ENCODE assay signal across 8 cellular contexts in the genomic region with DNA sequence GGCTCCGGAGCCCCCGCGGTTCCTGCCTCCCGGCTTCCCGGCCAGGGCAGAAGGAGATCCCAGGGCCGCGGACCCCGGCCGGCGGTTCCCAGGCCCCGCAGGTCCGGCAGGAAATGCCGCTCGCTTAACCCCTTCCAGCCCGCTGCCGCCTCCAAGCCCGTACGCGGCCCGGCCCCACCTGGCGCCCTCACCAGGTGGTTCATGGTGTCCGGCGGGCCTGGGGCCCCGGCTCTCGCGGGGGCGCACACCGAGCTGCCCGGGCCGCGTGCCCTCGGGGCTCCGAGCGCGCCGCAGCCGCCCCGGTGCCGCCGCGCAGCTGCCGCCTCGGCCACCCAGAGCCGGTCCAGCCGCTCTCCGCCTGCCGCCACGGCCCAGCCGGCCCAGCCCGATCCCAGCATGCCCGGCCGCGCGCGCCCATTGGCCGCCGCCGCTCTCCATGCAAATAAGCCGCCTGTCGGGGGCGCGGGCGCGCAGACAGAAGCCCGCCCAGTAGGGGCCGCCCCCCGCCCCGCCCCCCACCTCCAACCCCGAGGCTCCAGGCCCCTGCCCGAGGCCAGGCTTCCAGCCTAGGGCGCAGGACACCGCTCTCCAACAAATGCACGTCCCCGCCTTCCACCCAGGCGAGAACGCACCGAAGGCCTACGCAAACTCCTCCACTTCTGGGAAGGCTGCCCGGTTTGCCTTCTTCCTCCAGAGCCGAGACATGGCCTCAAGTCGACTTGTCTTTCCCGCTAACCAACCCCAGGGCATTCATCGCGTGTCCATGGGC. TPM values are rescaled to one million over a fixed set of nuclear protein-coding genes. Genes with fewer than 3 reads are reported as not detected.
DNase-seq lines count a peak whose midpoint lies in the region; ATAC-seq and TF ChIP-seq lines count a peak whose summit lies in the region.

A gene with protein sequence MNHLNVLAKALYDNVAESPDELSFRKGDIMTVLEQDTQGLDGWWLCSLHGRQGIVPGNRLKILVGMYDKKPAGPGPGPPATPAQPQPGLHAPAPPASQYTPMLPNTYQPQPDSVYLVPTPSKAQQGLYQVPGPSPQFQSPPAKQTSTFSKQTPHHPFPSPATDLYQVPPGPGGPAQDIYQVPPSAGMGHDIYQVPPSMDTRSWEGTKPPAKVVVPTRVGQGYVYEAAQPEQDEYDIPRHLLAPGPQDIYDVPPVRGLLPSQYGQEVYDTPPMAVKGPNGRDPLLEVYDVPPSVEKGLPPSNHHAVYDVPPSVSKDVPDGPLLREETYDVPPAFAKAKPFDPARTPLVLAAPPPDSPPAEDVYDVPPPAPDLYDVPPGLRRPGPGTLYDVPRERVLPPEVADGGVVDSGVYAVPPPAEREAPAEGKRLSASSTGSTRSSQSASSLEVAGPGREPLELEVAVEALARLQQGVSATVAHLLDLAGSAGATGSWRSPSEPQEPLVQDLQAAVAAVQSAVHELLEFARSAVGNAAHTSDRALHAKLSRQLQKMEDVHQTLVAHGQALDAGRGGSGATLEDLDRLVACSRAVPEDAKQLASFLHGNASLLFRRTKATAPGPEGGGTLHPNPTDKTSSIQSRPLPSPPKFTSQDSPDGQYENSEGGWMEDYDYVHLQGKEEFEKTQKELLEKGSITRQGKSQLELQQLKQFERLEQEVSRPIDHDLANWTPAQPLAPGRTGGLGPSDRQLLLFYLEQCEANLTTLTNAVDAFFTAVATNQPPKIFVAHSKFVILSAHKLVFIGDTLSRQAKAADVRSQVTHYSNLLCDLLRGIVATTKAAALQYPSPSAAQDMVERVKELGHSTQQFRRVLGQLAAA (minus strand): TSS at position 345 of the 769 bp plus-strand sequence. CDS start 142 bp downstream, at position 203.

- peak within 1 kb of the TSS; percentile 68 for H3K4me3 ChIP-seq in BE2C (ENCODE audit: low read depth, low read length)

- H3K27me3 ChIP-seq in BE2C: no peaks in the 10 kb centered on the region

- DNase-seq in BE2C (peak; percentile 96), GM13977 (ENCODE audit: low spot score) (peak; percentile 97), NCI-H2196 treated with DMSO at 0.1 percent for 48 hours (lab: John Stamatoyannopoulos, UW; ENCODE audit: unreplicated experiment) (peak; percentile 56), Right ventricle myocardium inferior (ENCODE audit: missing footprints) (peak; percentile 94), omental fat pad (ENCODE audit: low spot score) (no peak), MV-4-11 (lab: John Stamatoyannopoulos, UW) (no peak)

- peak within 1 kb of the TSS; percentile 44 for H3K27ac ChIP-seq in adipose tissue (ENCODE audit: low read depth, low read length)

- peak; percentile 77 for ATAC-seq in HG02763 (IDR thresholded peaks at IDR 0.05; ENCODE audit: unreplicated experiment)
- ATAC-seq in Right ventricle myocardium inferior: peak; percentile 89
- peak; percentile 73 for ATAC-seq in omental fat pad (ENCODE audit: low FRiP score)

- H3K36me3 ChIP-seq in BE2C: no peaks in the 10 kb centered on the region

- H3K9me3 ChIP-seq in BE2C: no peaks in the 10 kb centered on the region

- WGBS in adipose tissue, 3 donors: 1 to 2% (median 2%) methylated on average over 51 to 84 of the region's 84 CpGs

- peaks cover 13% of the 10 kb centered on the region for H3K4me1 ChIP-seq in BE2C

- intact Hi-C loops in Right ventricle myocardium inferior (cut with DNase I): loop anchor here (1.0 to 2.0 kb wide), 2 partner anchors 13 to 17 kb away; no protein-coding TSS in a partner anchor

- TF ChIP-seq CTCF in BE2C (IDR thresholded peaks at IDR 0.05; ENCODE audit: low read depth, low read length) (no peak), GM13977 (IDR thresholded peaks at IDR 0.05; ENCODE audit: extremely low read depth, insufficient read depth, missing control alignments) (peak; percentile 32), omental fat pad (IDR thresholded peaks at IDR 0.05) (no peak)

- in situ Hi-C loops in GM13977 (cut with MboI; ENCODE audit: low pct_unique_long_range_greater_than_20kb, low sequenced_read_pairs, unreplicated experiment): no loop called here

RNA-seq across cellular contexts. Expression of the gene that starts here (rescaled TPM):
- 72.3 TPM for polyA plus RNA-seq in BE2C (2012; ENCODE audit: insufficient read depth, insufficient read length, low read depth)
- polyA plus RNA-seq in adipose tissue: 10 to 100 TPM; 28.6 to 64.0 (median 28.7) TPM
- total RNA-seq in Right ventricle myocardium inferior (76.7 TPM), omental fat pad (10 to 100 TPM; 30.1 to 98.0 (median 38.0) TPM)

Comparison
In these comparisons a context has a peak if more than half of its experiments do, and no peak if none do; other contexts are left out.
1. DNase-seq: peak in BE2C (single experiment), GM13977 (single experiment), NCI-H2196 treated with DMSO at 0.1 percent for 48 hours (single experiment) and Right ventricle myocardium inferior (single experiment); none in omental fat pad (single experiment) and MV-4-11 (single experiment).
2. Peak in every context shown above with its lines, with median percentiles within 50 percentile points of each other: ATAC-seq.